8 cellular contexts compared by ENCODE assay signal in the genomic region with DNA sequence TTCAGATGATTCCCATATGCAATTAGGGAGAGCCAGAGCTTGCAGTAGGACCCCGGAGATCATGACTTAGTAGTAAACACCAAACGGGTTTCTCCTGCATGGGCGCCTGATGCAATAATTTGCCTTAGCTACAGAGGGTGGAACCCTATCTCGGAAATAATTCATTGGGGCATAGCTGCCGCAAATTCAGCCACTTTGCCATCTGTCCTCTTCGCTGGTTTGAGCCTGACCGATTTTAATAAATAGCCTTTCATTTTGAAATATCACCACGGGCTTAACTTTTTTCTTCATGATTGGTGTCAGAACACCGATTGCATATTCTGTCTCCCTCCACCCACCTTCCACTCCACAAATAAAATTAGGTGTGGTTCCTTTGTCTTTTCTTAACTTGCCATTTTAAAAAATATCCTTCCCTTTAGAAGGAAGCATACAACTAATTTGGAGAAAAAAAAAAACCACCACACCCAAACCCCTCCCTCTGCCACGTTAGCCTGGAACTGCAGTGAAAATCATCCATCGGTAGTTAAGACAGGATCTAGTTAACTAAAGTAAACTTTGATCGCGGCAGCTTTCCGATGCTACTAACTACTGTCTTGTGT. TPM values are rescaled to one million over a fixed set of nuclear protein-coding genes. Genes with fewer than 3 reads are reported as not detected.
A peak's percentile ranks its signal among the peaks of the same experiment; 100 is the strongest.
DNase-seq lines count a peak whose midpoint lies in the region; ATAC-seq and TF ChIP-seq lines count a peak whose summit lies in the region.

No MANE protein-coding gene starts in this region.

- H3K27me3 ChIP-seq in naive thymus-derived CD4-positive, alpha-beta T cell (ENCODE audit: control insufficient read depth in 2 of 2, insufficient read depth in 2 of 2, low read length in 2 of 2) = no peaks in the 10 kb centered on the region

- H3K4me3 Mint-ChIP-seq in effector memory CD8-positive, alpha-beta T cell = peak overlapping the region; percentile 99 to 100
- H3K4me3 Mint-ChIP-seq in naive thymus-derived CD4-positive, alpha-beta T cell = peak overlapping the region; percentile 91 to 100 (median 99)

- H3K36me3 Mint-ChIP-seq in effector memory CD8-positive, alpha-beta T cell (ENCODE audit: insufficient read depth) = peaks cover 45% of the 10 kb centered on the region
- peaks cover 5 to 27% (median 19%) of the 10 kb centered on the region in 5 donors for H3K36me3 Mint-ChIP-seq in naive thymus-derived CD4-positive, alpha-beta T cell

- H3K27ac Mint-ChIP-seq in effector memory CD8-positive, alpha-beta T cell = peak overlapping the region; percentile 98 to 99
- H3K27ac Mint-ChIP-seq in naive thymus-derived CD4-positive, alpha-beta T cell = peak overlapping the region; percentile 97 to 100 (median 99)

- H3K4me3 ChIP-seq in HFF-Myc (replicated peaks; ENCODE audit: low read depth, low read length) (peak overlapping the region; percentile 73), SK-N-MC (peak overlapping the region; percentile 99)
- peak overlapping the region; percentile 62 for H3K4me3 ChIP-seq in naive thymus-derived CD4-positive, alpha-beta T cell (ENCODE audit: low read length)

- TF ChIP-seq CTCF in HFF-Myc (IDR thresholded peaks at IDR 0.05; ENCODE audit: low read depth, low read length, missing control alignments) (no peak), GM10248 (IDR thresholded peaks at IDR 0.05; ENCODE audit: control extremely low read depth, extremely low read depth, low read depth, missing control alignments) (no peak)

- no peaks in the 10 kb centered on the region for H3K9me3 Mint-ChIP-seq in effector memory CD8-positive, alpha-beta T cell
- H3K9me3 Mint-ChIP-seq in naive thymus-derived CD4-positive, alpha-beta T cell = peaks cover 0 to 1% (median 0%) of the 10 kb centered on the region in 11 donors

- ATAC-seq in effector memory CD8-positive, alpha-beta T cell (replicated peaks) = no peak
- no peak for ATAC-seq in naive thymus-derived CD4-positive, alpha-beta T cell

- peaks cover 3 to 22% of the 10 kb centered on the region in 2 donors for H3K4me1 ChIP-seq in naive thymus-derived CD4-positive, alpha-beta T cell (ENCODE audit: control insufficient read depth in 2 of 2, insufficient read depth in 2 of 2, low read length in 2 of 2)

- CTCF ChIA-PET in naive thymus-derived CD4-positive, alpha-beta T cell (lab: Charles Lee) = no interaction called here
- CTCF ChIA-PET in GM10248 (lab: Yijun Ruan, JAX) = interaction anchor here (1.3 to 1.5 kb wide), 3 partner anchors 9 to 20 kb away, joined by 3 to 5 read pairs (median 3); no protein-coding TSS in a partner anchor

- intact Hi-C loops in naive thymus-derived CD4-positive, alpha-beta T cell (cut with micrococcal nuclease) = no loop called here

- DNase-seq in DMS 273 (lab: John Stamatoyannopoulos, UW; ENCODE audit: unreplicated experiment) (peak; percentile 93), HFF-Myc (ENCODE audit: extremely low read depth, low read depth) (no peak), SK-N-MC (ENCODE audit: low read depth, low spot score) (no peak), GM10248 (ENCODE audit: extremely low spot score) (no peak), NCI-H446 treated with DMSO at 0.1 percent for 48 hours (lab: John Stamatoyannopoulos, UW) (no peak)
- no peak for DNase-seq in effector memory CD8-positive, alpha-beta T cell
- DNase-seq in naive thymus-derived CD4-positive, alpha-beta T cell = no peak
- DNase-seq in effector CD8-positive, alpha-beta T cell (lab: John Stamatoyannopoulos, UW) = no peak

- H3K36me3 ChIP-seq in SK-N-MC (ENCODE audit: insufficient read depth, low read length) = peaks cover 51% of the 10 kb centered on the region
- peaks cover 8 to 34% (median 11%) of the 10 kb centered on the region in 3 experiments for H3K36me3 ChIP-seq in naive thymus-derived CD4-positive, alpha-beta T cell (ENCODE audit: control insufficient read depth in 2 of 3, insufficient read depth in 3 of 3, low read length in 3 of 3)

- H3K9me3 ChIP-seq in SK-N-MC (ENCODE audit: low read depth, low read length) = no peaks in the 10 kb centered on the region
- no peaks in the 10 kb centered on the region for H3K9me3 ChIP-seq in naive thymus-derived CD4-positive, alpha-beta T cell (ENCODE audit: control insufficient read depth in 2 of 3, low read length in 3 of 3)

- POLR2A ChIA-PET in naive thymus-derived CD4-positive, alpha-beta T cell (lab: Charles Lee) = interaction anchor here (0.6 to 0.8 kb wide), 2 partner anchors 10 to 142 kb away, joined by 3 read pairs; no protein-coding TSS in a partner anchor
- POLR2A ChIA-PET in GM10248 (lab: Yijun Ruan, JAX) = no interaction called here

- H3K27me3 Mint-ChIP-seq in effector memory CD8-positive, alpha-beta T cell = no peaks in the 10 kb centered on the region
- H3K27me3 Mint-ChIP-seq in naive thymus-derived CD4-positive, alpha-beta T cell = no peaks in the 10 kb centered on the region

- peaks cover 33 to 53% of the 10 kb centered on the region in 2 donors for H3K4me1 Mint-ChIP-seq in effector memory CD8-positive, alpha-beta T cell (ENCODE audit: low read depth in 2 of 2)
- H3K4me1 Mint-ChIP-seq in naive thymus-derived CD4-positive, alpha-beta T cell = peaks cover 49 to 80% (median 66%) of the 10 kb centered on the region in 7 donors

- peak overlapping the region; percentile 95 for H3K9ac ChIP-seq in SK-N-MC (ENCODE audit: insufficient read length)

- H3K27ac ChIP-seq in SK-N-MC = peak overlapping the region; percentile 91
- H3K27ac ChIP-seq in naive thymus-derived CD4-positive, alpha-beta T cell (ENCODE audit: low read depth, low read length) = peak overlapping the region; percentile 91

RNA-seq across cellular contexts. Expression of a gene that starts 1.5 kb away (rescaled TPM):
- 100 to 1,000 TPM in 1 of 5 experiments, 10 to 100 TPM in 4; 73.8 to 143 (median 75.8) TPM for total RNA-seq in naive thymus-derived CD4-positive, alpha-beta T cell
- polyA plus RNA-seq in naive thymus-derived CD4-positive, alpha-beta T cell = 10 to 100 TPM; 84.9 to 90.2 TPM
